Comparison of ENCODE assay signal across 5 cellular contexts in genomic region chr2:2252179-2252578, GRCh38.
"Had no signal": no experiment of that assay in that cellular context is flagged by ENCODE, and none has a peak within 500 bp of the region (broad histone marks: within the 10 kb centered on the region; RNA-seq: fewer than 3 reads in every experiment).

No MANE protein-coding gene starts in this region.

- H3K27ac Mint-ChIP-seq: GM23338 had no signal

- H3K4me3 ChIP-seq: GM23338, K562 had no signal

- ATAC-seq: GM23338, K562 had no signal

- H3K4me3 Mint-ChIP-seq: GM23338, H9 had no signal

- DNase-seq: H9, HCEC 1CT, IMR-90 had no signal
